Comparison of ENCODE assay signal across 22 cellular contexts in genomic region chr12:106079148-106079738, GRCh38. TPM values are rescaled to one million over a fixed set of nuclear protein-coding genes. Genes with fewer than 3 reads are reported as not detected.
DNase-seq lines count a peak whose midpoint lies in the region; ATAC-seq, FAIRE-seq and TF ChIP-seq lines count a peak whose summit lies in the region.
"Had no signal": no experiment of that assay in that cellular context is flagged by ENCODE, and none has a peak within 500 bp of the region (broad histone marks: within the 10 kb centered on the region; RNA-seq: fewer than 3 reads in every experiment).

No MANE protein-coding gene starts in this region.

- intact Hi-C loops in ascending aorta (cut with DNase I): loop anchor here (5.0 kb wide), 2 partner anchors 58 to 112 kb away; partner anchors contain the start of gene NUAK1

- H3K4me3 ChIP-seq in ascending aorta (no peak overlapping the region), keratinocyte (ENCODE audit: control insufficient read depth in 2 of 3, extremely low read depth in 1 of 3, insufficient read depth in 2 of 3, low read depth in 1 of 3, low read length in 3 of 3) (no peak overlapping the region)
- H3K4me3 ChIP-seq: MG63, skin epidermis had no signal

- no peak overlapping the region for H2BK20ac ChIP-seq in H9 (ENCODE audit: low read depth, low read length, poor library complexity, severe bottlenecking)

- no peak overlapping the region for H3K56ac ChIP-seq in H9 (ENCODE audit: insufficient read length, low read depth, low read length)

- H3K4ac ChIP-seq in H9 (ENCODE audit: low read depth, low read length): no peak overlapping the region

- no peaks in the 10 kb centered on the region for H3K9me1 ChIP-seq in keratinocyte (ENCODE audit: control insufficient read depth, extremely low read depth, insufficient read depth, low read length)

- peaks cover 29 to 32% of the 10 kb centered on the region in 2 experiments for H3K4me1 Mint-ChIP-seq in H9
- H3K4me1 Mint-ChIP-seq: activated naive CD8-positive, alpha-beta T cell treated with anti-CD3 and anti-CD28 coated beads, Interleukin-2, amount 10 ng/mL, durations not matched to agents 7 days and 5 days; central memory CD8-positive, alpha-beta T cell; IgD-negative memory B cell; natural killer cell had no signal

- H3K4me1 ChIP-seq in H9 (ENCODE audit: insufficient read depth, low read length) (peaks cover 4% of the 10 kb centered on the region; the same call in 1 of the 2 replicates), ascending aorta (peaks cover 8 to 70% of the 10 kb centered on the region in 2 donors), keratinocyte (ENCODE audit: control insufficient read depth, extremely low read depth, insufficient read depth, low read length) (peaks cover 11% of the 10 kb centered on the region)

- no peak overlapping the region for H3K14ac ChIP-seq in H9 (ENCODE audit: insufficient read depth, low read length)

- DNase-seq in H9 (peak; percentile 11), ascending aorta (ENCODE audit: low spot score in 2 of 2) (peak in 1 of 2 donors; percentile 43), keratinocyte (ENCODE audit: low read depth, low spot score) (no peak), substantia nigra (lab: John Stamatoyannopoulos, UW) (no peak), NCI-H1105 (lab: John Stamatoyannopoulos, UW) (no peak)
- no peak for DNase-seq in NK-92 treated with Interleukin-12 subunit alpha and Interleukin-12 subunit beta, amount 100 ng/mL, for 24 hours (lab: John Stamatoyannopoulos, UW)
- DNase-seq: activated naive CD8-positive, alpha-beta T cell treated with anti-CD3 and anti-CD28 coated beads, Interleukin-2, amount 10 ng/mL, durations not matched to agents 7 days and 5 days; AML-193; DMS79 treated with DMSO at 0.1 percent for 48 hours; effector memory CD8-positive, alpha-beta T cell; immature natural killer cell; mesendoderm; natural killer cell; NCI-H1694 treated with DMSO at 0.1 percent for 48 hours; NCI-H774; stimulated activated CD4-positive, alpha-beta T cell treated with anti-CD3 and anti-CD28 coated beads, Interleukin-4, amount 100 ng/mL, for 4 hours had no signal

- no peak overlapping the region for H4K5ac ChIP-seq in H9 (ENCODE audit: insufficient read length, low read depth, low read length)

- peak; percentile 46 for FAIRE-seq in keratinocyte (lab: Jason Lieb, UNC)

- H3K27ac Mint-ChIP-seq in H9: no peak overlapping the region
- H3K27ac Mint-ChIP-seq: activated naive CD8-positive, alpha-beta T cell treated with anti-CD3 and anti-CD28 coated beads, Interleukin-2, amount 10 ng/mL, durations not matched to agents 7 days and 5 days; activated T-helper 1 cell treated with anti-CD3 and anti-CD28 coated beads, Interleukin-12 subunit alpha, Interleukin-12 subunit beta, Interleukin-2, Interleukin-4 antibody, amounts not matched to agents 30 ng/mL and 10 ng/mL and 1 ng/mL, durations not matched to agents 14 hours and 24 hours and 36 hours; effector memory CD8-positive, alpha-beta T cell; immature natural killer cell; natural killer cell had no signal

- peaks cover 8 to 36% (median 17%) of the 10 kb centered on the region in 3 experiments; a peak in 6 of 7 replicates for H3K36me3 Mint-ChIP-seq in H9 (ENCODE audit: insufficient read depth in 1 of 3, low read depth in 3 of 3)
- H3K36me3 Mint-ChIP-seq: activated naive CD8-positive, alpha-beta T cell treated with anti-CD3 and anti-CD28 coated beads, Interleukin-2, amount 10 ng/mL, durations not matched to agents 7 days and 5 days; IgD-negative memory B cell; immature natural killer cell; natural killer cell had no signal

- dilution Hi-C loops in keratinocyte (cut with MboI; ENCODE audit: extremely low pct_ligation_motif_present, low sequenced_read_pairs): no loop called here

- ATAC-seq in GM21529 (IDR thresholded peaks at IDR 0.05; ENCODE audit: unreplicated experiment): no peak
- ATAC-seq: effector memory CD8-positive, alpha-beta T cell; natural killer cell had no signal

- H3K9me3 ChIP-seq in H9 (ENCODE audit: control insufficient read depth, low read depth, low read length) (no peaks in the 10 kb centered on the region), ascending aorta (no peaks in the 10 kb centered on the region), keratinocyte (ENCODE audit: control insufficient read depth, low read depth, low read length) (no peaks in the 10 kb centered on the region)
- H3K9me3 ChIP-seq: MG63 had no signal

- TF ChIP-seq CTCF in H9 (conservative IDR thresholded peaks at IDR 0.05) (no peak), ascending aorta (IDR thresholded peaks at IDR 0.05) (no peak), keratinocyte (optimal IDR thresholded peaks at IDR 0.05 in 1 of 3, IDR thresholded peaks at IDR 0.05 in 1 of 3, conservative IDR thresholded peaks at IDR 0.05 in 1 of 3; ENCODE audit: extremely low read depth in 1 of 3, insufficient read depth in 2 of 3, low read length in 3 of 3) (no peak)

- H2AFZ ChIP-seq in H9 (ENCODE audit: low read length): no peak overlapping the region
- H2AFZ ChIP-seq in keratinocyte (ENCODE audit: control insufficient read depth, low read length): no peak overlapping the region

- H3K9ac ChIP-seq in H9 (ENCODE audit: extremely low read depth, insufficient read length, low read length) (no peak overlapping the region), keratinocyte (ENCODE audit: control insufficient read depth, extremely low read depth, insufficient read depth, low read length) (no peak overlapping the region)

- peaks cover 6 to 13% of the 10 kb centered on the region in 2 donors for H3K36me3 ChIP-seq in ascending aorta
- peaks cover 12 to 14% of the 10 kb centered on the region in 2 experiments for H3K36me3 ChIP-seq in keratinocyte (ENCODE audit: control insufficient read depth in 2 of 2, extremely low read depth in 1 of 2, insufficient read depth in 2 of 2, low read length in 2 of 2)

- H4K20me1 ChIP-seq in H9 (ENCODE audit: control insufficient read depth, insufficient read depth, insufficient read length) (no peaks in the 10 kb centered on the region), keratinocyte (ENCODE audit: control insufficient read depth, extremely low read depth, insufficient read depth, low read length) (no peaks in the 10 kb centered on the region)

- H3T11ph ChIP-seq in H9 (ENCODE audit: low read length): no peak overlapping the region

- H4K8ac ChIP-seq in H9 (replicated peaks; ENCODE audit: insufficient read length, low read depth, low read length): no peak overlapping the region

- H3K4me2 ChIP-seq in H9 (ENCODE audit: insufficient read depth, insufficient read length, low read length) (no peak overlapping the region), keratinocyte (ENCODE audit: control insufficient read depth, extremely low read depth, insufficient read depth, low read depth, low read length) (no peak overlapping the region)

- H3K27me3 ChIP-seq in H9 (ENCODE audit: insufficient read depth, low read length): no peaks in the 10 kb centered on the region
- H3K27me3 ChIP-seq in ascending aorta: no peaks in the 10 kb centered on the region
- H3K27me3 ChIP-seq in keratinocyte (ENCODE audit: control insufficient read depth, extremely low read depth, insufficient read depth, low read length): no peaks in the 10 kb centered on the region
- H3K27me3 ChIP-seq: MG63 had no signal

- H3K18ac ChIP-seq in H9 (ENCODE audit: insufficient read length, low read depth, low read length): no peak overlapping the region

- no peak overlapping the region for H2AK5ac ChIP-seq in H9 (ENCODE audit: insufficient read length, low read length)

- H3K23ac ChIP-seq in H9 (ENCODE audit: insufficient read length, low read depth, low read length): no peak overlapping the region

- H2BK5ac ChIP-seq in H9 (ENCODE audit: insufficient read length, low read length): no peak overlapping the region

- H3K27ac ChIP-seq in H9 (ENCODE audit: insufficient read length, low read depth, low read length) (no peak overlapping the region), ascending aorta (peak overlapping the region; percentile 88 to 92), keratinocyte (ENCODE audit: control insufficient read depth, insufficient read depth, low read length) (no peak overlapping the region), substantia nigra (ENCODE audit: low read depth, low read length, poor library complexity, severe bottlenecking) (peak overlapping the region; percentile 56)

- H3K79me1 ChIP-seq in H9 (ENCODE audit: insufficient read depth, low read depth, low read length, poor library complexity, severe bottlenecking): no peaks in the 10 kb centered on the region

- H3K23me2 ChIP-seq in H9 (ENCODE audit: insufficient read length, low read depth, low read length, poor library complexity, severe bottlenecking): no peaks in the 10 kb centered on the region

- H4K91ac ChIP-seq in H9 (ENCODE audit: insufficient read length, low read depth, low read length): no peak overlapping the region

- no peak overlapping the region for H2BK120ac ChIP-seq in H9 (ENCODE audit: low read depth, low read length, poor library complexity, severe bottlenecking)

- no CpG with 5 or more reads among the region's 1 CpG for WGBS in H9 (ENCODE audit: extremely low coverage, insufficient read length, low lambda C conversion rate)

- no peaks in the 10 kb centered on the region for H3K27me3 Mint-ChIP-seq in H9 (ENCODE audit: low read depth)

- no peak overlapping the region for H2BK15ac ChIP-seq in H9 (ENCODE audit: low read depth, low read length)

- H2BK12ac ChIP-seq in H9 (ENCODE audit: insufficient read length, low read depth, low read length): no peak overlapping the region

- H3K4me3 Mint-ChIP-seq in H9: no peak overlapping the region
- H3K4me3 Mint-ChIP-seq: activated naive CD8-positive, alpha-beta T cell treated with anti-CD3 and anti-CD28 coated beads, Interleukin-2, amount 10 ng/mL, durations not matched to agents 7 days and 5 days; activated T-helper 1 cell treated with anti-CD3 and anti-CD28 coated beads, Interleukin-12 subunit alpha, Interleukin-12 subunit beta, Interleukin-2, Interleukin-4 antibody, amounts not matched to agents 30 ng/mL and 10 ng/mL and 1 ng/mL, durations not matched to agents 14 hours and 24 hours and 36 hours; central memory CD8-positive, alpha-beta T cell; effector memory CD8-positive, alpha-beta T cell; IgD-negative memory B cell; immature natural killer cell; natural killer cell had no signal

- no peaks in the 10 kb centered on the region for H3K9me3 Mint-ChIP-seq in H9
- H3K9me3 Mint-ChIP-seq: activated naive CD8-positive, alpha-beta T cell treated with anti-CD3 and anti-CD28 coated beads, Interleukin-2, amount 10 ng/mL, durations not matched to agents 7 days and 5 days; activated T-helper 1 cell treated with anti-CD3 and anti-CD28 coated beads, Interleukin-12 subunit alpha, Interleukin-12 subunit beta, Interleukin-2, Interleukin-4 antibody, amounts not matched to agents 30 ng/mL and 10 ng/mL and 1 ng/mL, durations not matched to agents 14 hours and 24 hours and 36 hours; central memory CD8-positive, alpha-beta T cell; effector memory CD8-positive, alpha-beta T cell; IgD-negative memory B cell; natural killer cell had no signal

- H3K79me2 ChIP-seq in H9 (ENCODE audit: insufficient read depth, low read length): no peaks in the 10 kb centered on the region
- no peaks in the 10 kb centered on the region for H3K79me2 ChIP-seq in keratinocyte (ENCODE audit: control insufficient read depth, insufficient read depth, low read length)

RNA-seq across cellular contexts. Expression of gene NUAK1, which starts 59.5 kb away (rescaled TPM):
- total RNA-seq in H9 (2021) (9.5 and 10.1 TPM in 2 replicates), ascending aorta (29.7 TPM)
- 11.7 to 31.0 TPM (median 12.3 TPM) in 3 replicates for polyA plus RNA-seq in keratinocyte
- 2.4 TPM for polyA plus RNA-seq in keratinocyte (2011; ENCODE audit: low read depth)
- 14.8 and 15.2 TPM in 2 replicates for polyA plus RNA-seq in keratinocyte (2011; cell fraction: cytosol; rRNA removed)
- 22.7 and 25.6 TPM in 2 replicates for polyA plus RNA-seq in keratinocyte (2011; cell fraction: nucleus; rRNA removed)
- 4.1 and 19.0 TPM in 2 replicates for polyA plus RNA-seq in keratinocyte (2012; ENCODE audit: low replicate concordance)
- polyA minus RNA-seq in keratinocyte: 22.1 to 35.4 TPM (median 28.4 TPM) in 3 replicates
- 40.9 TPM for polyA minus RNA-seq in keratinocyte (2011; cell fraction: cytosol; rRNA and poly(A)+ RNA removed)
- polyA minus RNA-seq in keratinocyte (2011; cell fraction: nucleus; rRNA and poly(A)+ RNA removed): 17.3 and 42.0 TPM in 2 replicates
- total RNA-seq: activated naive CD8-positive, alpha-beta T cell treated with anti-CD3 and anti-CD28 coated beads, Interleukin-2, amount 10 ng/mL, durations not matched to agents 7 days and 5 days; activated T-helper 1 cell treated with anti-CD3 and anti-CD28 coated beads, Interleukin-12 subunit alpha, Interleukin-12 subunit beta, Interleukin-2, Interleukin-4 antibody, amounts not matched to agents 30 ng/mL and 10 ng/mL and 1 ng/mL, durations not matched to agents 14 hours and 24 hours and 36 hours had no signal
- polyA plus RNA-seq: IgD-negative memory B cell had no signal

Comparison
In these comparisons a context has a peak if more than half of its experiments do, and no peak if none do; other contexts are left out.
1. H3K27ac ChIP-seq: peak in ascending aorta (2 of 2) and substantia nigra (single experiment); none in H9 (single experiment) and keratinocyte (single experiment).